In the genomic region with DNA sequence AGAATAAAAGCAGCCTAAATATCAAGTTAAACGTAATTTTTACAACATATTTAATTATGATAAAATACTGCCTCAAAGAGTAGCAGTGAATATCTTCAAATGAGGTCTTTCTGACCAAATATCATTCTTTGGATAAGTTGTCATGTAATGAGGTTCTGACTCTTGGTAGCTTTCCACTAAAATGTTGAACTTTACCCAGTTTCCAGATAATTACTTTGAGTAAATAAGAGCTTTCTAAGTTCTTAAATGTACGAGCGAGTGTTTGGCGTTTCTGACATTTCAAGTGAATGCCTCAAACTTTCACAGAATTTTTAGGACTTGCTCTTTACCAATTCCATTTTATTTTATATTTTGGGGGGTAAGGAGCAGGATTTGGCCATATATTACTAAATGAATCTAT, we compare ENCODE assay signal across 27 cellular contexts.
"Had no signal": no experiment of that assay in that cellular context is flagged by ENCODE, and none has a peak within 500 bp of the region (broad histone marks: within the 10 kb centered on the region; RNA-seq: fewer than 3 reads in every experiment).

No MANE protein-coding gene starts in this region.

- H3K36me3 ChIP-seq: stomach, suprapubic skin, thoracic aorta, thyroid gland, tibial artery, tibial nerve, transverse colon, upper lobe of left lung, upper lobe of right lung, uterus, vagina had no signal

- H3K4me1 ChIP-seq: stomach, suprapubic skin, testis, thyroid gland, tibial artery, tibial nerve, transverse colon, upper lobe of left lung, upper lobe of right lung, uterus, vagina had no signal

- H3K27me3 ChIP-seq: stomach, suprapubic skin, testis, thyroid gland, tibial artery, tibial nerve, transverse colon, upper lobe of left lung, upper lobe of right lung, uterus, vagina had no signal

- H3K9me3 ChIP-seq: suprapubic skin, testis, thoracic aorta, thyroid gland, tibial artery, transverse colon, upper lobe of left lung, upper lobe of right lung, uterus, vagina had no signal

- H3K27ac ChIP-seq: stomach, suprapubic skin, testis, thoracic aorta, thyroid gland, tibial artery, tibial nerve, transverse colon, upper lobe of left lung, upper lobe of right lung, uterus, vagina had no signal

- DNase-seq: stimulated activated CD4-positive, alpha-beta T cell treated with anti-CD3 and anti-CD28 coated beads, Interleukin-2, amount 100 ng/mL, for 48 hours; stimulated activated CD4-positive, alpha-beta T cell treated with anti-CD3 and anti-CD28 coated beads, Interleukin-4, amount 100 ng/mL, for 1 hour; stimulated activated CD4-positive, alpha-beta T cell treated with anti-CD3 and anti-CD28 coated beads, Interleukin-4, amount 100 ng/mL, for 24 hours; stimulated activated CD4-positive, alpha-beta T cell treated with anti-CD3 and anti-CD28 coated beads, Interleukin-4, amount 100 ng/mL, for 4 hours; stimulated activated CD8-positive, alpha-beta memory T cell treated with anti-CD3 and anti-CD28 coated beads, Interleukin-4, amount 100 ng/mL, for 48 hours; stimulated activated naive B cell treated with anti-CD40 and anti-IgM and Interleukin-4, amounts not matched to agents 10 μg/mL and 1 μg/mL and 100 μg/mL, for 72 hours; stimulated activated naive CD4-positive, alpha-beta T cell; stimulated activated naive CD4-positive, alpha-beta T cell treated with Interleukin-2 at 50 U/mL for 16 hours; stimulated activated naive CD8-positive, alpha-beta T cell treated with anti-CD3 and anti-CD28 coated beads, Interleukin-15, amount 100 ng/mL, for 72 hours; stimulated activated naive CD8-positive, alpha-beta T cell treated with anti-CD3 and anti-CD28 coated beads, Interleukin-15, Interleukin-2, amounts not matched to agents 100 U/mL and 50 U/mL, for 24 hours; stomach; substantia nigra; testis; thyroid gland; tibial artery; transverse colon; trophoblast cell; upper lobe of left lung; upper lobe of right lung; uterus had no signal

- FAIRE-seq: urothelium cell line had no signal

- H3K4me3 ChIP-seq: stomach, suprapubic skin, testis, thoracic aorta, thyroid gland, tibial artery, tibial nerve, transverse colon, upper lobe of left lung, upper lobe of right lung, uterus, vagina had no signal

- ATAC-seq: stimulated activated effector memory CD8-positive, alpha-beta T cell treated with anti-CD3 and anti-CD28 coated beads, Interleukin-12 subunit alpha, Interleukin-12 subunit beta, amount 100 ng/mL, for 72 hours; stimulated activated memory B cell treated with anti-CD40 and anti-IgM and Interleukin-4, amounts not matched to agents 10 μg/mL and 1 μg/mL and 100 μg/mL, for 72 hours; stimulated activated naive B cell treated with anti-CD40 and anti-IgM and Interleukin-4, amounts not matched to agents 10 μg/mL and 1 μg/mL and 100 μg/mL, for 72 hours; stimulated activated naive CD8-positive, alpha-beta T cell treated with anti-CD3 and anti-CD28 coated beads, Interleukin-15, amount 100 ng/mL, for 72 hours; stimulated activated naive CD8-positive, alpha-beta T cell treated with anti-CD3 and anti-CD28 coated beads, Interleukin-15, Interleukin-2, amounts not matched to agents 100 U/mL and 50 U/mL, for 24 hours; upper lobe of right lung had no signal
